ENCODE assay signal across 8 cellular contexts in the genomic region with DNA sequence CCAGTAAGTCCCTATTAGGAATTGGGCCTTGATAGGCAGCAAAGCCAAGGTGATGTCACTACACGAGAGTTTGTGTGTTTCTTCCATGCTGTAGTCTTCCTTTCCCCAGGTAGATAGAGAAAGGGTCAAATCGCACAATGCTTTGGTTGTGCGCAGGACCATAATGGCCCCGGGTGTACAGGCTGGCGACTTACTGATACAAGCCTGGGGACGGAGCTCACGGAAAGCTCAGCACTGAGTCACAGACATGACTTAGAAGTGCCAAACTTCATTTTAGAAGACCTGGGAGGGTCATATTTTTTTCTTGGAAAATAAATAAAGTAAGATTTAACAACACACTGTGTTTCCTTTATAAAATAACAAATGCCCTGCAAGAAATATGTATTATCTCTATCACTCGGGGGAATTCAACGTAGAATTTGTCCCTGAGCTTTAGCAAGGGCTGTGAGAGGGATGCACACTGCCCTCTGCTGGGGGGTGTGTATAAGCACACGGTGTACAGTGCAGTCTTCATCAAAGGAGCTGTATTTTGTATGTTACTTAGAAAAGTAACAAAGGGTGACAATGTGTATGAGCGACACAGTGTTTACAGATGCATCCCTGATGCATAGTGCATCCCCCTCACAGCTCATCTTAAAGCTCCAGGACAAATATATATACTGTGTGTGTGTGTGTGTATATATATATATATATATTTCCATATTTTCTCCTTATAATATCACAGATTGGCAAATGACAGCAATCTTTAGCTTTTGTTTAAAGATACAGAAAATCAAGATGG.
A peak's percentile ranks its signal among the peaks of the same experiment; 100 is the strongest.
DNase-seq lines count a peak whose midpoint lies in the region; ATAC-seq and TF ChIP-seq lines count a peak whose summit lies in the region.

No MANE protein-coding gene starts in this region.

- ATAC-seq in GM19043 (IDR thresholded peaks at IDR 0.05; ENCODE audit: low read depth, unreplicated experiment): peak; percentile 84
- ATAC-seq in HG03139 (IDR thresholded peaks at IDR 0.05; ENCODE audit: unreplicated experiment): peak; percentile 69

- H3K27me3 Mint-ChIP-seq in neural crest cell (ENCODE audit: low read depth): no peaks in the 10 kb centered on the region

- no peak for TF ChIP-seq POLR2A in esophagus squamous epithelium (IDR thresholded peaks at IDR 0.05)
- TF ChIP-seq POLR2A in tibial nerve (IDR thresholded peaks at IDR 0.05): no peak

- no peak overlapping the region for H3K4me3 Mint-ChIP-seq in neural crest cell

- H3K4me1 Mint-ChIP-seq in neural crest cell: no peaks in the 10 kb centered on the region

- H3K36me3 ChIP-seq in esophagus squamous epithelium: no peaks in the 10 kb centered on the region
- no peaks in the 10 kb centered on the region for H3K36me3 ChIP-seq in tibial nerve

- no peaks in the 10 kb centered on the region for H3K27me3 ChIP-seq in esophagus squamous epithelium
- H3K27me3 ChIP-seq in tibial nerve: no peaks in the 10 kb centered on the region

- intact Hi-C loops in esophagus squamous epithelium (cut with DNase I): loop anchor here (5.0 to 10.0 kb wide), 2 partner anchors 252 to 675 kb away; partner anchors contain the start of gene VEGFC

- WGBS in esophagus squamous epithelium, 2 donors: 37 to 39% methylated on average over 9 to 10 of the region's 11 CpGs
- WGBS in tibial nerve, 2 donors: 31 to 37% methylated on average over 11 of the region's 11 CpGs

- no peaks in the 10 kb centered on the region for H3K9me3 Mint-ChIP-seq in neural crest cell

- H3K9me3 ChIP-seq in esophagus squamous epithelium (no peaks in the 10 kb centered on the region), tibial nerve (no peaks in the 10 kb centered on the region)

- H3K4me3 ChIP-seq in esophagus squamous epithelium (no peak overlapping the region), tibial nerve (no peak overlapping the region)

- peak; percentile 11 for DNase-seq in CMK (ENCODE audit: low read depth)
- DNase-seq in NCI-H526 (lab: John Stamatoyannopoulos, UW): peak; percentile 30 to 71
- DNase-seq in activated CD8-positive, alpha-beta memory T cell treated with anti-CD3 and anti-CD28 coated beads for 24 hours: peak; percentile 68
- no peak for DNase-seq in esophagus squamous epithelium (lab: John Stamatoyannopoulos, UW)
- peak; percentile 77 for DNase-seq in neural crest cell (ENCODE audit: low read depth, low spot score)
- DNase-seq in tibial nerve (ENCODE audit: low spot score in 2 of 2): peak in 1 of 2 donors; percentile 9

- H3K27ac Mint-ChIP-seq in neural crest cell (ENCODE audit: unreplicated experiment): no peak overlapping the region

- no peaks in the 10 kb centered on the region for H3K36me3 Mint-ChIP-seq in neural crest cell (ENCODE audit: low read depth)

- H3K4me1 ChIP-seq in esophagus squamous epithelium (no peaks in the 10 kb centered on the region), tibial nerve (no peaks in the 10 kb centered on the region)

- no peak overlapping the region for H3K27ac ChIP-seq in esophagus squamous epithelium
- H3K27ac ChIP-seq in tibial nerve: no peak overlapping the region

- TF ChIP-seq CTCF in esophagus squamous epithelium (IDR thresholded peaks at IDR 0.05): peak; percentile 57 to 87 (median 76)
- TF ChIP-seq CTCF in neural crest cell (conservative IDR thresholded peaks at IDR 0.05): peak; percentile 87
- peak; percentile 49 to 71 (median 61) for TF ChIP-seq CTCF in tibial nerve (IDR thresholded peaks at IDR 0.05)

- no peak for TF ChIP-seq EP300 in tibial nerve (IDR thresholded peaks at IDR 0.05)
